8 cellular contexts compared by ENCODE assay signal in genomic region chrX:3881898-3882552, GRCh38.
DNase-seq lines count a peak whose midpoint lies in the region; ATAC-seq, FAIRE-seq and TF ChIP-seq lines count a peak whose summit lies in the region.
"Not testable (repeated sequence)": the region's sequence is repeated elsewhere in the genome, so short reads cannot be mapped to it uniquely, and the experiment has no call there.

No MANE protein-coding gene starts in this region.

- not testable (repeated sequence) for H3K9me1 ChIP-seq in K562 (ENCODE audit: control insufficient read depth, insufficient read depth, low read length)

- not testable (repeated sequence) for H3K4me1 ChIP-seq in OCI-LY3 (ENCODE audit: low read length); K562 (replicated peaks in 1 of 2; ENCODE audit: control insufficient read depth in 2 of 2, insufficient read depth in 2 of 2, low read length in 2 of 2); lung (ENCODE audit: control insufficient read depth in 2 of 2, insufficient read depth in 2 of 2, low read length in 2 of 2)

- in situ Hi-C loops in K562 (cut with MboI), result not testable (repeated sequence)

- not testable (repeated sequence) for H3K27ac ChIP-seq in CD4-positive, alpha-beta T cell (ENCODE audit: low read depth, low read length); OCI-LY3 (ENCODE audit: low read length); K562 (ENCODE audit: extremely low read depth, low read depth, low read length); lung (ENCODE audit: low read depth in 1 of 2, low read length in 1 of 2)

- not testable (repeated sequence) for H3K36me3 ChIP-seq in OCI-LY3 (replicated peaks; ENCODE audit: low read depth, low read length); K562 (ENCODE audit: control insufficient read depth, insufficient read depth, low read length); lung (ENCODE audit: control insufficient read depth in 2 of 2, insufficient read depth in 2 of 2, low read length in 2 of 2)

- H3K27me3 Mint-ChIP-seq in CD4-positive, alpha-beta T cell, result not testable (repeated sequence)

- not testable (repeated sequence) for H3K36me3 Mint-ChIP-seq in CD4-positive, alpha-beta T cell (ENCODE audit: low read depth)

- POLR2A ChIA-PET in CD4-positive, alpha-beta T cell (lab: Charles Lee); K562 (lab: Yijun Ruan, JAX): not testable (repeated sequence)

- not testable (repeated sequence) for H3K27me3 ChIP-seq in CD4-positive, alpha-beta T cell (ENCODE audit: control insufficient read depth, insufficient read depth, low read length); OCI-LY3 (ENCODE audit: low read depth, low read length); K562 (ENCODE audit: control insufficient read depth in 2 of 2, insufficient read depth in 2 of 2, low read length in 2 of 2); lung (ENCODE audit: control insufficient read depth, insufficient read depth)

- not testable (repeated sequence) for H3K79me2 ChIP-seq in OCI-LY3 (ENCODE audit: low read length); K562 (ENCODE audit: control insufficient read depth, insufficient read depth, low read length)

- H3K4me1 Mint-ChIP-seq in CD4-positive, alpha-beta T cell (ENCODE audit: low read depth), result not testable (repeated sequence)

- H3K4me3 ChIP-seq in OCI-LY3 (ENCODE audit: low read length), result peak overlapping the region; percentile 62; the same call in 1 of the 2 replicates
- not testable (repeated sequence) for H3K4me3 ChIP-seq in K562, lung

- not testable (repeated sequence) for H4K20me1 ChIP-seq in OCI-LY3 (ENCODE audit: insufficient read depth, low read length); K562 (replicated peaks; ENCODE audit: control insufficient read depth, insufficient read depth, low read length)

- DNase-seq in CD4-positive, alpha-beta T cell; K562 (ENCODE audit: extremely low read depth in 1 of 4, low spot score in 3 of 4); lung (ENCODE audit: low spot score): not testable (repeated sequence)

- H3K4me3 Mint-ChIP-seq in CD4-positive, alpha-beta T cell, result not testable (repeated sequence)

- no CpG with 5 or more reads among the region's 91 CpGs for WGBS in K562 (ENCODE audit: insufficient coverage, low coverage, missing lambda C conversion rate)
- no CpG with 5 or more reads among the region's 91 CpGs for WGBS in lung, 2 donors

- H2AFZ ChIP-seq in OCI-LY3 (ENCODE audit: low read depth, low read length); K562 (ENCODE audit: low read depth, low read length): not testable (repeated sequence)

- BruUV-seq in K562 (replicated peaks; lab: Mats Ljungman, UMichigan), result not testable (repeated sequence)

- H3K9me3 ChIP-seq in CD4-positive, alpha-beta T cell (ENCODE audit: control insufficient read depth, low read length); OCI-LY3 (ENCODE audit: insufficient read depth, low read length); K562 (replicated peaks; ENCODE audit: control insufficient read depth, insufficient read depth, low read depth, low read length); lung (ENCODE audit: control insufficient read depth in 2 of 2, insufficient read depth in 1 of 2, low read length in 1 of 2): not testable (repeated sequence)

- not testable (repeated sequence) for TF ChIP-seq RAD21 in K562 (CRISPR knock-in tag; conservative IDR thresholded peaks at IDR 0.05 in 1 of 2, IDR thresholded peaks at IDR 0.05 in 1 of 2)

- not testable (repeated sequence) for H3K9me3 Mint-ChIP-seq in CD4-positive, alpha-beta T cell

- CTCF ChIA-PET in CD4-positive, alpha-beta T cell (lab: Charles Lee); K562 (lab: Yijun Ruan, JAX; ENCODE audit: low intra/inter-chr PET ratio): not testable (repeated sequence)

- not testable (repeated sequence) for TF ChIP-seq EP300 in K562 (IDR thresholded peaks at IDR 0.05; ENCODE audit: low read length)

- FAIRE-seq in K562 (lab: Jason Lieb, UNC), result not testable (repeated sequence)

- H3K4me2 ChIP-seq in OCI-LY3 (ENCODE audit: low read length); K562 (ENCODE audit: insufficient read depth, low read length): not testable (repeated sequence)

- not testable (repeated sequence) for TF ChIP-seq POLR2A in K562 (conservative IDR thresholded peaks at IDR 0.05)

- intact Hi-C loops in CD4-positive, alpha-beta T cell (cut with DNase I, micrococcal nuclease); K562 (cut with micrococcal nuclease): not testable (repeated sequence)

- not testable (repeated sequence) for H3K9ac ChIP-seq in OCI-LY3 (ENCODE audit: low read length); K562 (ENCODE audit: insufficient read depth in 1 of 2, low read depth in 2 of 2, low read length in 2 of 2)

- not testable (repeated sequence) for H3K27ac Mint-ChIP-seq in CD4-positive, alpha-beta T cell

- TF ChIP-seq CTCF in CD4-positive, alpha-beta T cell (IDR thresholded peaks at IDR 0.05); OCI-LY3 (IDR thresholded peaks at IDR 0.05; ENCODE audit: low read depth, low read length); K562 (IDR thresholded peaks at IDR 0.05 in 2 of 3, conservative IDR thresholded peaks at IDR 0.05 in 1 of 3; ENCODE audit: insufficient read depth in 2 of 3, low read depth in 1 of 3, low read length in 3 of 3); lung (IDR thresholded peaks at IDR 0.05; ENCODE audit: control extremely low read depth, extremely low read depth): not testable (repeated sequence)

- peak; percentile 96 for ATAC-seq in CD4-positive, alpha-beta T cell (ENCODE audit: poor library complexity)
- ATAC-seq in GM19025 (IDR thresholded peaks at IDR 0.05; ENCODE audit: low read depth, unreplicated experiment), result peak; percentile 92
- peak; percentile 98 for ATAC-seq in GM21526 (IDR thresholded peaks at IDR 0.05; ENCODE audit: low FRiP score, unreplicated experiment)
- peak; percentile 97 for ATAC-seq in HG02852 (IDR thresholded peaks at IDR 0.05; ENCODE audit: unreplicated experiment)
- peak; percentile 96 for ATAC-seq in HG03175 (IDR thresholded peaks at IDR 0.05; ENCODE audit: unreplicated experiment)
- peak; percentile 99 for ATAC-seq in K562
- ATAC-seq in lung (ENCODE audit: insufficient read depth, low FRiP score), result peak; percentile 90
